ENCODE assay signal across 9 cellular contexts in the genomic region with DNA sequence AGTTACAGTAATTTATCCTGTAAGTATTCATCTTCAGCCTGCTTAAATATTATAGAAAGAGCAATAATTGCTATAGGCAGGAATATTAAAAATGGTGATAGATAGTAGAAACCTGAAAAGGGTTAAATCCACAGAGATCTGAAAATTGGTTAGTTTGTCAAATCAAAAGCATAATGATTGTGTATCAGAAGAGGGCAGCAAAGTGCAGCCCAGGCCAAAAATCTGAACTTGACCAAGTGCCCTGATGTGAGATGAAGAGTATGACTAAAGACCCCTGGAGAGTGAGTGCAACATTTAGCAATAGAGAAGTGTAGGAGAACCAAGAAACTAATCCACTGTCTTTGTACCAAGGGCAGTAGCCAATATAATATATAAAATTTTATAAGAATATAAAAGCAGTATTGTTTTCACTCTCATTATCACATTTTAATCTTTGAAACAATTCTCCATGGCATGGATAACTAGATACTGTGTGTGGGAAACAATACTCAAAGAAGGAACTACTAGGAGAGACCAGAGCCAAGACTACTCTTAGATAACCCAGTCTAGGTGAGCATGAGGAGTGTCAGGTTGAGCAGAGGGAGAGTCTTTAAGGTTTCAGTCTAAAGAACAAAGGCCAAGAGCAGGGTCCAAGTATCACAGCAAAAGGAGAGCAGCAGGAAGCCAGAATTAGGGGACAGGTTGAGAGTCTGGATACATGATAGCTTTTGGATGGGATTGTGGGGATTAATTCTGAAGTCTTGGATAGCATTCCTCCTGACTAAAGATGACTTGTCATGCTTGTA.
DNase-seq lines count a peak whose midpoint lies in the region; ATAC-seq, FAIRE-seq and TF ChIP-seq lines count a peak whose summit lies in the region.
"Had no signal": no experiment of that assay in that cellular context is flagged by ENCODE, and none has a peak within 500 bp of the region (broad histone marks: within the 10 kb centered on the region; RNA-seq: fewer than 3 reads in every experiment).

No MANE protein-coding gene starts in this region.

- H3K4me3 ChIP-seq in AG10803 (ENCODE audit: low read length), result no peak overlapping the region
- no peak overlapping the region for H3K4me3 ChIP-seq in H7 (ENCODE audit: insufficient read depth, low read depth, low read length)
- H3K4me3 ChIP-seq in astrocyte (ENCODE audit: insufficient read depth, low read depth, low read length), result no peak overlapping the region

- H3K4me1 Mint-ChIP-seq in astrocyte (ENCODE audit: low read depth, unreplicated experiment), result peaks cover 16% of the 10 kb centered on the region

- no peak overlapping the region for H3K4me2 ChIP-seq in astrocyte (ENCODE audit: low read length)

- TF ChIP-seq CTCF in AG10803 (conservative IDR thresholded peaks at IDR 0.05; ENCODE audit: low read length) (peak; percentile 53), astrocyte (IDR thresholded peaks at IDR 0.05; ENCODE audit: insufficient read depth, low read depth, low read length) (peak; percentile 9)

- no peaks in the 10 kb centered on the region for H3K9me3 ChIP-seq in astrocyte (ENCODE audit: insufficient read depth, low read depth, low read length)

- H3K36me3 ChIP-seq in H7 (replicated peaks; ENCODE audit: control insufficient read depth, insufficient read depth, low read length) (no peaks in the 10 kb centered on the region), astrocyte (ENCODE audit: insufficient read depth, low read length) (no peaks in the 10 kb centered on the region)

- no peak for FAIRE-seq in astrocyte (lab: Jason Lieb, UNC)

- H3K9me3 Mint-ChIP-seq in astrocyte (ENCODE audit: unreplicated experiment), result no peaks in the 10 kb centered on the region

- H3K4me3 Mint-ChIP-seq in astrocyte (ENCODE audit: unreplicated experiment), result no peak overlapping the region

- ATAC-seq in HG02571 (IDR thresholded peaks at IDR 0.05; ENCODE audit: unreplicated experiment), result no peak
- ATAC-seq in HG03521 (IDR thresholded peaks at IDR 0.05; ENCODE audit: unreplicated experiment), result no peak

- no peaks in the 10 kb centered on the region for H3K27me3 ChIP-seq in H7 (ENCODE audit: control insufficient read depth, insufficient read depth, low read length)
- no peaks in the 10 kb centered on the region for H3K27me3 ChIP-seq in astrocyte (ENCODE audit: insufficient read depth, low read length)

- H3K36me3 Mint-ChIP-seq in astrocyte (ENCODE audit: low read depth, unreplicated experiment), result no peaks in the 10 kb centered on the region

- H3K27ac Mint-ChIP-seq in astrocyte (ENCODE audit: unreplicated experiment), result no peak overlapping the region

- peak; percentile 33 for DNase-seq in AG10803 (ENCODE audit: low read depth)
- DNase-seq in H7, result peak; percentile 13
- no peak for DNase-seq in astrocyte (ENCODE audit: low read depth)
- peak; percentile 40 for DNase-seq in kidney tubule cell (ENCODE audit: low spot score)
- no peak for DNase-seq in NCI-H1930 (lab: John Stamatoyannopoulos, UW)
- no peak for DNase-seq in activated naive CD4-positive, alpha-beta T cell treated with Interleukin-2 at 50 U/mL for 16 hours
- DNase-seq: stimulated activated CD4-positive, alpha-beta T cell treated with anti-CD3 and anti-CD28 coated beads, Interleukin-4, amount 100 ng/mL, for 4 hours had no signal

- no peaks in the 10 kb centered on the region for H3K27me3 Mint-ChIP-seq in astrocyte (ENCODE audit: low read depth, unreplicated experiment)

- no peak overlapping the region for H3K9ac ChIP-seq in astrocyte (ENCODE audit: low read length)

- H3K79me2 ChIP-seq in astrocyte (ENCODE audit: insufficient read depth, low read length), result no peaks in the 10 kb centered on the region

- no peaks in the 10 kb centered on the region for H4K20me1 ChIP-seq in astrocyte (ENCODE audit: insufficient read depth, low read length)

- no peaks in the 10 kb centered on the region for H3K4me1 ChIP-seq in astrocyte (ENCODE audit: insufficient read depth, low read length)

- H3K27ac ChIP-seq in astrocyte (ENCODE audit: low read depth, low read length), result no peak overlapping the region

- no peak overlapping the region for H2AFZ ChIP-seq in astrocyte (ENCODE audit: low read depth, low read length)

Comparison
In these comparisons a context has a peak if more than half of its experiments do, and no peak if none do; other contexts are left out.
1. DNase-seq: peak in AG10803 (single experiment), H7 (single experiment) and kidney tubule cell (single experiment); none in astrocyte (single experiment), NCI-H1930 (0 of 2) and activated naive CD4-positive, alpha-beta T cell treated with Interleukin-2 at 50 U/mL for 16 hours (single experiment).